In genomic region chr3:16884084-16884747, GRCh38 we compare ENCODE assay signal across 7 cellular contexts. TPM values are rescaled to one million over a fixed set of nuclear protein-coding genes. Genes with fewer than 3 reads are reported as not detected.
DNase-seq lines count a peak whose midpoint lies in the region; ATAC-seq and TF ChIP-seq lines count a peak whose summit lies in the region.

No MANE protein-coding gene starts in this region.

- H3K4me3 ChIP-seq in Peyer's patch: peak overlapping the region; percentile 84 to 98 (median 88)
- peak overlapping the region; percentile 78 to 93 (median 91) for H3K4me3 ChIP-seq in heart left ventricle

- TF ChIP-seq CTCF in Peyer's patch (IDR thresholded peaks at IDR 0.05) (peak; percentile 13 to 80 (median 67)), heart left ventricle (IDR thresholded peaks at IDR 0.05) (peak; percentile 53 to 80 (median 72))

- H3K36me3 ChIP-seq in Peyer's patch (no peaks in the 10 kb centered on the region), heart left ventricle (no peaks in the 10 kb centered on the region)

- H3K9me3 ChIP-seq in Peyer's patch (no peaks in the 10 kb centered on the region), heart left ventricle (no peaks in the 10 kb centered on the region)

- H3K27me3 ChIP-seq in Peyer's patch (no peaks in the 10 kb centered on the region), heart left ventricle (no peaks in the 10 kb centered on the region)

- TF ChIP-seq POLR2A in Peyer's patch (IDR thresholded peaks at IDR 0.05): no peak
- TF ChIP-seq POLR2A in heart left ventricle (IDR thresholded peaks at IDR 0.05): peak in 1 of 2 donors; percentile 14

- peak; percentile 31 for ATAC-seq in GM18517 (IDR thresholded peaks at IDR 0.05; ENCODE audit: unreplicated experiment)
- peak; percentile 46 for ATAC-seq in HG02938 (IDR thresholded peaks at IDR 0.05; ENCODE audit: unreplicated experiment)
- peak; percentile 53 to 77 (median 74) for ATAC-seq in heart left ventricle

- 1 to 3% (median 2%) methylated on average over 37 to 81 of the region's 81 CpGs for WGBS in heart left ventricle, 4 donors

- intact Hi-C loops in heart left ventricle (cut with DNase I): loop anchor here in 9 of 10 donors (1.0 to 10.0 kb wide), 15 partner anchors 47 to 351 kb away; partner anchors contain the start of gene DAZL (in 2 of the 9)

- DNase-seq in Peyer's patch (peak; percentile 78 to 85 (median 83)), heart left ventricle (peak; percentile 76 to 90 (median 80)), retina (peak; percentile 89), NCI-H1048 (lab: John Stamatoyannopoulos, UW) (no peak)
- DNase-seq in activated naive CD4-positive, alpha-beta T cell treated with anti-CD3 and anti-CD28 coated beads, Interleukin-2, amount 50 U/mL, for 16 hours: peak; percentile 84

- H3K4me1 ChIP-seq in Peyer's patch (peaks cover 0 to 16% (median 4%) of the 10 kb centered on the region in 4 donors), heart left ventricle (peaks cover 0 to 59% (median 32%) of the 10 kb centered on the region in 12 donors)

- H3K27ac ChIP-seq in Peyer's patch: peak overlapping the region; percentile 92 to 96 (median 94)
- H3K27ac ChIP-seq in heart left ventricle: peak overlapping the region; percentile 91 to 99 (median 96)

RNA-seq across cellular contexts. Expression of gene PLCL2, which starts 0.5 kb away (rescaled TPM):
- total RNA-seq in Peyer's patch: 10 to 100 TPM; 21.8 to 39.6 (median 25.4) TPM
- total RNA-seq in heart left ventricle: 10 to 100 TPM; 47.1 to 80.9 (median 54.7) TPM
- 10 to 100 TPM; 10.4 to 21.1 TPM for polyA plus RNA-seq in heart left ventricle
